Comparison of ENCODE assay signal across 7 cellular contexts in genomic region chr17:33038740-33039139, GRCh38. TPM values are rescaled to one million over a fixed set of nuclear protein-coding genes. Genes with fewer than 3 reads are reported as not detected.
DNase-seq lines count a peak whose midpoint lies in the region; ATAC-seq and TF ChIP-seq lines count a peak whose summit lies in the region.

No MANE protein-coding gene starts in this region.

- no peaks in the 10 kb centered on the region for H3K4me1 ChIP-seq in ascending aorta

- in situ Hi-C loops in G401 (cut with HindIII; ENCODE audit: low sequenced_read_pairs) = no loop called here

- TF ChIP-seq CTCF in LNCaP clone FGC (IDR thresholded peaks at IDR 0.05; ENCODE audit: control insufficient read depth, extremely low read depth, insufficient read depth) (peak; percentile 62), ascending aorta (IDR thresholded peaks at IDR 0.05) (peak in 2 of 3 experiments; percentile 42 to 56)

- DNase-seq in G401 (ENCODE audit: low spot score) = peak; percentile 78
- DNase-seq in LNCaP clone FGC (ENCODE audit: low read depth) = no peak
- DNase-seq in ascending aorta (ENCODE audit: low spot score in 2 of 2) = no peak
- DNase-seq in kidney glomerular epithelial cell (lab: John Stamatoyannopoulos, UW) = peak; percentile 64
- DNase-seq in NCI-H146 (lab: John Stamatoyannopoulos, UW) = no peak

- H3K27ac ChIP-seq in ascending aorta = no peak overlapping the region

- no peaks in the 10 kb centered on the region for H3K36me3 ChIP-seq in ascending aorta

- H3K27me3 ChIP-seq in ascending aorta = no peaks in the 10 kb centered on the region

- no peak overlapping the region for H3K4me3 ChIP-seq in LNCaP clone FGC (ENCODE audit: low read depth, low read length)
- H3K4me3 ChIP-seq in ascending aorta = no peak overlapping the region

- intact Hi-C loops in ascending aorta (cut with DNase I) = no loop called here

- H3K9me3 ChIP-seq in ascending aorta = no peaks in the 10 kb centered on the region

- ATAC-seq in HG03378 (IDR thresholded peaks at IDR 0.05; ENCODE audit: unreplicated experiment) = no peak
- no peak for ATAC-seq in GM18909 (IDR thresholded peaks at IDR 0.05; ENCODE audit: poor library complexity, unreplicated experiment)

RNA-seq across cellular contexts. Expression of gene SPACA3, which starts 47.1 kb away (rescaled TPM):
- total RNA-seq in G401 (2014; rRNA removed; shearing (Covaris generic)) = not detected in 2 replicates
- not detected for total RNA-seq in ascending aorta

Comparison
In these comparisons a context has a peak if more than half of its experiments do, and no peak if none do; other contexts are left out.
1. DNase-seq: peak in G401 (single experiment) and kidney glomerular epithelial cell (single experiment); none in LNCaP clone FGC (single experiment), ascending aorta (0 of 2) and NCI-H146 (single experiment).